9 cellular contexts compared by ENCODE assay signal in genomic region chr7:30476401-30477145, GRCh38. TPM values are rescaled to one million over a fixed set of nuclear protein-coding genes. Genes with fewer than 3 reads are reported as not detected.
DNase-seq lines count a peak whose midpoint lies in the region; ATAC-seq and TF ChIP-seq lines count a peak whose summit lies in the region.
"Had no signal": no experiment of that assay in that cellular context is flagged by ENCODE, and none has a peak within 500 bp of the region (broad histone marks: within the 10 kb centered on the region; RNA-seq: fewer than 3 reads in every experiment).

No MANE protein-coding gene starts in this region.

- no peaks in the 10 kb centered on the region for H3K27me3 ChIP-seq in right atrium auricular region
- H3K27me3 ChIP-seq in gastroesophageal sphincter: no peaks in the 10 kb centered on the region

- H3K27me3 Mint-ChIP-seq in type B pancreatic cell: no peaks in the 10 kb centered on the region

- peaks cover 0 to 74% of the 10 kb centered on the region in 2 donors for H3K4me1 ChIP-seq in right atrium auricular region
- peaks cover 3 to 74% (median 25%) of the 10 kb centered on the region in 3 donors for H3K4me1 ChIP-seq in gastroesophageal sphincter

- H3K36me3 Mint-ChIP-seq in type B pancreatic cell: peaks cover 3% of the 10 kb centered on the region

- 56 to 92% methylated on average over 6 to 7 of the region's 11 CpGs for WGBS in gastroesophageal sphincter (ENCODE audit: low coverage in 1 of 2), 2 donors

- no peak for TF ChIP-seq POLR2A in gastroesophageal sphincter (IDR thresholded peaks at IDR 0.05)

- TF ChIP-seq CTCF in right atrium auricular region (IDR thresholded peaks at IDR 0.05) (no peak), gastroesophageal sphincter (IDR thresholded peaks at IDR 0.05) (no peak), type B pancreatic cell (conservative IDR thresholded peaks at IDR 0.05) (no peak)

- intact Hi-C loops in left ventricle myocardium superior (cut with micrococcal nuclease): no loop called here

- peak overlapping the region; percentile 64 for H3K4me3 Mint-ChIP-seq in type B pancreatic cell

- no peaks in the 10 kb centered on the region for H3K36me3 ChIP-seq in right atrium auricular region
- H3K36me3 ChIP-seq in gastroesophageal sphincter: no peaks in the 10 kb centered on the region

- no peak for ATAC-seq in left ventricle myocardium superior
- no peak for ATAC-seq in gastroesophageal sphincter
- ATAC-seq in SK-N-SH treated with all-trans-retinoic acid at 6 μM for 48 hours: no peak

- H3K4me1 Mint-ChIP-seq in type B pancreatic cell (ENCODE audit: unreplicated experiment): peaks cover 19% of the 10 kb centered on the region

- H3K9me3 ChIP-seq in right atrium auricular region (no peaks in the 10 kb centered on the region), gastroesophageal sphincter (no peaks in the 10 kb centered on the region)

- DNase-seq in right atrium auricular region (ENCODE audit: low spot score): peak; percentile 58
- DNase-seq in left ventricle myocardium superior: no peak
- peak; percentile 91 for DNase-seq in NCI-H69 (lab: John Stamatoyannopoulos, UW)
- DNase-seq in type B pancreatic cell (ENCODE audit: extremely low spot score, unreplicated experiment): no peak
- no peak for DNase-seq in HPDE6-E6E7 (ENCODE audit: extremely low spot score)
- no peak for DNase-seq in SHP77 (lab: John Stamatoyannopoulos, UW)
- DNase-seq: T1000 had no signal

- peak overlapping the region in 1 of 2 donors; percentile 76 for H3K4me3 ChIP-seq in right atrium auricular region
- H3K4me3 ChIP-seq in gastroesophageal sphincter: no peak overlapping the region

- H3K9me3 Mint-ChIP-seq in type B pancreatic cell: no peaks in the 10 kb centered on the region

- TF ChIP-seq EP300 in gastroesophageal sphincter (IDR thresholded peaks at IDR 0.05): no peak

- H3K27ac ChIP-seq in right atrium auricular region (peak overlapping the region; percentile 95 to 97), gastroesophageal sphincter (peak overlapping the region in 3 of 4 donors; percentile 27 to 93 (median 91))

- H3K27ac Mint-ChIP-seq in type B pancreatic cell: no peak overlapping the region

TF ChIP-seq in SK-N-SH treated with all-trans-retinoic acid at 6 μM for 48 hours, 23 proteins besides CTCF, POLR2A, EP300 and RAD21:
- TF ChIP-seq PATZ1 (CRISPR knock-in tag; IDR thresholded peaks at IDR 0.05; ENCODE audit: borderline replicate concordance) (no peak), TOX (CRISPR knock-in tag; IDR thresholded peaks at IDR 0.05; ENCODE audit: borderline replicate concordance) (no peak), ZNF70 (CRISPR knock-in tag; IDR thresholded peaks at IDR 0.05) (no peak), ZNF8 (CRISPR knock-in tag; IDR thresholded peaks at IDR 0.05) (no peak), ZFP30 (CRISPR knock-in tag; IDR thresholded peaks at IDR 0.05) (no peak), ZC3H10 (CRISPR knock-in tag; IDR thresholded peaks at IDR 0.05) (no peak), SNAI2 (CRISPR knock-in tag; IDR thresholded peaks at IDR 0.05) (no peak), GLIS3 (CRISPR knock-in tag; IDR thresholded peaks at IDR 0.05) (no peak), ISL1 (CRISPR knock-in tag; IDR thresholded peaks at IDR 0.05) (no peak), ZNF565 (CRISPR knock-in tag; conservative IDR thresholded peaks at IDR 0.05; ENCODE audit: low read depth) (no peak), ESRRG (CRISPR knock-in tag; IDR thresholded peaks at IDR 0.05) (no peak), ARNTL (CRISPR knock-in tag; IDR thresholded peaks at IDR 0.05; ENCODE audit: borderline replicate concordance, low read depth) (no peak), PPARA (CRISPR knock-in tag; IDR thresholded peaks at IDR 0.05; ENCODE audit: borderline replicate concordance) (no peak), CSDC2 (CRISPR knock-in tag; IDR thresholded peaks at IDR 0.05) (no peak), CSRNP3 (CRISPR knock-in tag; IDR thresholded peaks at IDR 0.05) (no peak), RARB (CRISPR knock-in tag; IDR thresholded peaks at IDR 0.05) (no peak), OSR1 (CRISPR knock-in tag; IDR thresholded peaks at IDR 0.05) (no peak), CREB5 (CRISPR knock-in tag; IDR thresholded peaks at IDR 0.05; ENCODE audit: low read depth) (no peak), TSHZ2 (CRISPR knock-in tag; IDR thresholded peaks at IDR 0.05) (no peak)

RNA-seq across cellular contexts. Expression of gene NOD1, which starts 2.0 kb away (rescaled TPM):
- total RNA-seq in right atrium auricular region: 10 to 100 TPM in 1 of 2 donors, 1 to 10 TPM in 1; 9.0 to 11.2 TPM
- total RNA-seq in left ventricle myocardium superior: 6.9 TPM
- 10 to 100 TPM; 10.3 to 28.1 (median 16.9) TPM for total RNA-seq in gastroesophageal sphincter
- 10.9 and 11.4 TPM in 2 replicates for total RNA-seq in type B pancreatic cell (ENCODE audit: low replicate concordance)

RNA-seq across cellular contexts. Expression of gene GGCT, which starts 28.1 kb away (rescaled TPM):
- total RNA-seq in right atrium auricular region (10 to 100 TPM; 15.1 to 27.6 TPM), left ventricle myocardium superior (18.2 TPM), gastroesophageal sphincter (10 to 100 TPM; 16.7 to 29.0 (median 23.7) TPM), type B pancreatic cell (ENCODE audit: low replicate concordance) (72.6 and 105 TPM in 2 replicates)

Comparison
In these comparisons a context has a peak if more than half of its experiments do, and no peak if none do; other contexts are left out.
1. DNase-seq: peak in right atrium auricular region (single experiment) and NCI-H69 (single experiment); none in left ventricle myocardium superior (single experiment), type B pancreatic cell (single experiment), HPDE6-E6E7 (single experiment) and SHP77 (0 of 2).